In genomic region chr9:469672-470040, GRCh38 we compare ENCODE assay signal across 8 cellular contexts. TPM values are rescaled to one million over a fixed set of nuclear protein-coding genes. Genes with fewer than 3 reads are reported as not detected.
A peak's percentile ranks its signal among the peaks of the same experiment; 100 is the strongest.
DNase-seq lines count a peak whose midpoint lies in the region; ATAC-seq and TF ChIP-seq lines count a peak whose summit lies in the region.

No MANE protein-coding gene starts in this region.

- peaks cover 2% of the 10 kb centered on the region for H3K4me1 ChIP-seq in NT2/D1 (ENCODE audit: insufficient read depth, insufficient read length)
- peaks cover 8% of the 10 kb centered on the region for H3K4me1 ChIP-seq in mesenchymal stem cell (ENCODE audit: control insufficient read depth, insufficient read depth, low read depth, low read length)
- peaks cover 17 to 40% (median 28%) of the 10 kb centered on the region in 4 donors for H3K4me1 ChIP-seq in upper lobe of left lung

- peak; percentile 30 for ATAC-seq in HG02642 (IDR thresholded peaks at IDR 0.05; ENCODE audit: poor library complexity, unreplicated experiment)
- ATAC-seq in upper lobe of left lung (ENCODE audit: low FRiP score in 2 of 2): peak; percentile 3 to 23

- H3K79me1 ChIP-seq in mesenchymal stem cell (replicated peaks; ENCODE audit: low read length, poor library complexity, severe bottlenecking): no peaks in the 10 kb centered on the region

- H2BK15ac ChIP-seq in mesenchymal stem cell (ENCODE audit: low read depth, poor library complexity, severe bottlenecking): no peak overlapping the region

- peak overlapping the region; percentile 58 for H4K8ac ChIP-seq in mesenchymal stem cell (ENCODE audit: low read length)

- H3K27me3 ChIP-seq in NT2/D1 (ENCODE audit: insufficient read depth, insufficient read length) (no peaks in the 10 kb centered on the region), mesenchymal stem cell (ENCODE audit: control insufficient read depth in 1 of 2, insufficient read depth in 1 of 2, low read length in 2 of 2) (no peaks in the 10 kb centered on the region), upper lobe of left lung (no peaks in the 10 kb centered on the region)

- peak; percentile 69 for DNase-seq in activated effector memory CD4-positive, alpha-beta T cell treated with anti-CD3 and anti-CD28 coated beads, Interleukin-2, amount 50 U/mL, for 16 hours
- no peak for DNase-seq in activated effector memory CD4-positive, alpha-beta T cell treated with Interleukin-2 at 50 U/mL for 16 hours
- DNase-seq in NT2/D1 (ENCODE audit: low read depth, low spot score) (peak; percentile 50), chondrocyte (ENCODE audit: low spot score) (no peak), mesenchymal stem cell (no peak), upper lobe of left lung (peak in 1 of 2 donors; percentile 38), NCI-H446 treated with DMSO at 0.1 percent for 48 hours (lab: John Stamatoyannopoulos, UW) (no peak)

- H3K9me3 Mint-ChIP-seq in chondrocyte (ENCODE audit: low read depth): no peaks in the 10 kb centered on the region

- H3K4me3 ChIP-seq in NT2/D1 (ENCODE audit: insufficient read length, low read depth): peak overlapping the region; percentile 41
- H3K4me3 ChIP-seq in mesenchymal stem cell (ENCODE audit: insufficient read depth in 1 of 2, low read depth in 1 of 2, low read length in 2 of 2): peak overlapping the region; percentile 49 to 87
- peak overlapping the region; percentile 48 to 73 (median 69) for H3K4me3 ChIP-seq in upper lobe of left lung

- H3K18ac ChIP-seq in mesenchymal stem cell (ENCODE audit: low read depth in 1 of 2, low read length in 2 of 2): peak overlapping the region in 1 of 2 experiments; percentile 79

- TF ChIP-seq POLR2A in upper lobe of left lung (IDR thresholded peaks at IDR 0.05): no peak

- H3K36me3 Mint-ChIP-seq in chondrocyte (ENCODE audit: low read depth): no peaks in the 10 kb centered on the region

- H3K27me3 Mint-ChIP-seq in chondrocyte (ENCODE audit: low read depth): no peaks in the 10 kb centered on the region

- peak overlapping the region in 1 of 2 experiments; percentile 71 for H3K4ac ChIP-seq in mesenchymal stem cell (ENCODE audit: low read depth in 1 of 2, low read length in 2 of 2)

- H3K9me3 ChIP-seq in NT2/D1 (ENCODE audit: insufficient read depth, low read length) (no peaks in the 10 kb centered on the region), mesenchymal stem cell (ENCODE audit: control insufficient read depth, low read length) (no peaks in the 10 kb centered on the region), upper lobe of left lung (no peaks in the 10 kb centered on the region)

- peak overlapping the region; percentile 93 for H2AFZ ChIP-seq in mesenchymal stem cell (ENCODE audit: low read depth, low read length)

- H3K36me3 ChIP-seq in NT2/D1 (ENCODE audit: insufficient read depth, insufficient read length, low read length) (peaks cover 6% of the 10 kb centered on the region), mesenchymal stem cell (ENCODE audit: control insufficient read depth in 1 of 2, insufficient read depth in 2 of 2, low read depth in 1 of 2, low read length in 2 of 2) (no peaks in the 10 kb centered on the region), upper lobe of left lung (no peaks in the 10 kb centered on the region)

- TF ChIP-seq CTCF in chondrocyte (IDR thresholded peaks at IDR 0.05): no peak
- TF ChIP-seq CTCF in upper lobe of left lung (IDR thresholded peaks at IDR 0.05): no peak

- no peak overlapping the region for H2AK5ac ChIP-seq in mesenchymal stem cell (ENCODE audit: low read length, severe bottlenecking)

- H3K27ac ChIP-seq in mesenchymal stem cell (ENCODE audit: low read length, poor library complexity, severe bottlenecking): peak overlapping the region; percentile 65
- peak overlapping the region; percentile 37 to 85 (median 82) for H3K27ac ChIP-seq in upper lobe of left lung

- no peak overlapping the region for H2BK5ac ChIP-seq in mesenchymal stem cell (ENCODE audit: low read depth, low read length, poor library complexity, severe bottlenecking)

- H3K9ac ChIP-seq in NT2/D1 (ENCODE audit: insufficient read length, low read depth) (peak overlapping the region; percentile 76), mesenchymal stem cell (ENCODE audit: low read length) (peak overlapping the region; percentile 85)

- no peak overlapping the region for H2BK120ac ChIP-seq in mesenchymal stem cell (ENCODE audit: low read depth, low read length)

- peaks cover 15% of the 10 kb centered on the region for H3K4me1 Mint-ChIP-seq in chondrocyte (ENCODE audit: low read depth)

- no peak overlapping the region for H2BK12ac ChIP-seq in mesenchymal stem cell (ENCODE audit: low read length in 2 of 2)

- TF ChIP-seq EP300 in upper lobe of left lung (IDR thresholded peaks at IDR 0.05): no peak

- peak overlapping the region; percentile 96 for H3K4me3 Mint-ChIP-seq in chondrocyte (ENCODE audit: unreplicated experiment)

- WGBS in mesenchymal stem cell: 16% methylated on average over 17 of the region's 19 CpGs
- WGBS in upper lobe of left lung, 2 donors: 3 to 6% methylated on average over 16 of the region's 19 CpGs

- no peak overlapping the region for H4K91ac ChIP-seq in mesenchymal stem cell (ENCODE audit: low read length)

- no peak overlapping the region for H3K14ac ChIP-seq in mesenchymal stem cell (ENCODE audit: low read length in 2 of 2)

- H3K23ac ChIP-seq in mesenchymal stem cell (ENCODE audit: low read length in 2 of 2): no peak overlapping the region

- H3K27ac Mint-ChIP-seq in chondrocyte (ENCODE audit: unreplicated experiment): peak overlapping the region; percentile 67

- peak overlapping the region; percentile 81 for H3K4me2 ChIP-seq in mesenchymal stem cell (ENCODE audit: low read length, poor library complexity, severe bottlenecking)

RNA-seq across cellular contexts. Expression of gene KANK1, which starts 34.8 kb away (rescaled TPM):
- total RNA-seq in chondrocyte (26.2 to 40.0 TPM (median 39.1 TPM) in 3 replicates), upper lobe of left lung (10 to 100 TPM; 32.8 to 64.9 (median 45.3) TPM)
- polyA plus RNA-seq in mesenchymal stem cell (2013, experiment 1 of 2): 18.3 TPM
- polyA plus RNA-seq in mesenchymal stem cell (2013, experiment 2 of 2): 18.1 TPM

Comparison
In these comparisons a context has a peak if more than half of its experiments do, and no peak if none do; other contexts are left out.
1. DNase-seq: peak in activated effector memory CD4-positive, alpha-beta T cell treated with anti-CD3 and anti-CD28 coated beads, Interleukin-2, amount 50 U/mL, for 16 hours (single experiment) and NT2/D1 (single experiment); none in activated effector memory CD4-positive, alpha-beta T cell treated with Interleukin-2 at 50 U/mL for 16 hours (single experiment), chondrocyte (single experiment), mesenchymal stem cell (single experiment) and NCI-H446 treated with DMSO at 0.1 percent for 48 hours (single experiment).
2. Peak in every context shown above with its lines, with median percentiles within 50 percentile points of each other: H3K4me3 ChIP-seq.